8 cellular contexts compared by ENCODE assay signal in genomic region chr1:1433804-1434130, GRCh38.
DNase-seq lines count a peak whose midpoint lies in the region; TF ChIP-seq lines count a peak whose summit lies in the region.

No MANE protein-coding gene starts in this region.

- no peaks in the 10 kb centered on the region for H3K9me3 ChIP-seq in mucosa of stomach (ENCODE audit: control insufficient read depth, low read length)
- H3K9me3 ChIP-seq in subcutaneous abdominal adipose tissue (ENCODE audit: control insufficient read depth in 5 of 5, low read length in 5 of 5): no peaks in the 10 kb centered on the region

- H3K36me3 ChIP-seq in mucosa of stomach (ENCODE audit: control insufficient read depth, insufficient read depth, low read length): no peaks in the 10 kb centered on the region
- H3K36me3 ChIP-seq in subcutaneous abdominal adipose tissue (ENCODE audit: control insufficient read depth in 5 of 5, insufficient read depth in 5 of 5, low read length in 5 of 5): peaks cover 0 to 2% (median 0%) of the 10 kb centered on the region in 5 donors

- H3K9ac ChIP-seq in mucosa of stomach (ENCODE audit: low read length) (peak overlapping the region; percentile 68), subcutaneous abdominal adipose tissue (ENCODE audit: low read length in 5 of 5) (peak overlapping the region in 4 of 5 donors; percentile 29 to 72 (median 70))

- TF ChIP-seq CTCF in cardiac fibroblast (IDR thresholded peaks at IDR 0.05; ENCODE audit: low read depth, low read length): no peak

- DNase-seq in COLO668 (lab: John Stamatoyannopoulos, UW; ENCODE audit: unreplicated experiment) (peak; percentile 73), NCI-H510A (lab: John Stamatoyannopoulos, UW) (peak; percentile 54), cardiac fibroblast (ENCODE audit: low read depth in 2 of 2) (peak; percentile 62 to 66), cerebellar cortex (ENCODE audit: low spot score) (no peak), foreskin melanocyte (no peak), D341Med (ENCODE audit: low spot score) (no peak)

- H3K27me3 ChIP-seq in mucosa of stomach (ENCODE audit: control insufficient read depth, insufficient read depth, low read length): no peaks in the 10 kb centered on the region
- H3K27me3 ChIP-seq in subcutaneous abdominal adipose tissue (ENCODE audit: control insufficient read depth in 5 of 5, insufficient read depth in 4 of 5, low read length in 5 of 5): peaks cover 0 to 3% (median 0%) of the 10 kb centered on the region in 5 donors

- H3K27ac ChIP-seq in subcutaneous abdominal adipose tissue (ENCODE audit: low read depth, low read length): peak overlapping the region; percentile 90

- H3K4me3 ChIP-seq in cardiac fibroblast (replicated peaks in 1 of 2; ENCODE audit: low read depth in 2 of 2, low read length in 2 of 2) (no peak overlapping the region), mucosa of stomach (ENCODE audit: low read length) (peak overlapping the region; percentile 1), subcutaneous abdominal adipose tissue (ENCODE audit: low read depth in 1 of 5, low read length in 5 of 5) (peak overlapping the region in 2 of 5 donors; percentile 21 to 67)

- H3K4me1 ChIP-seq in mucosa of stomach (ENCODE audit: control insufficient read depth, insufficient read depth, low read length): peaks cover 88% of the 10 kb centered on the region
- peaks cover 6 to 83% (median 81%) of the 10 kb centered on the region in 5 donors for H3K4me1 ChIP-seq in subcutaneous abdominal adipose tissue (ENCODE audit: control insufficient read depth in 5 of 5, insufficient read depth in 5 of 5, low read length in 5 of 5)

Comparison
In these comparisons a context has a peak if more than half of its experiments do, and no peak if none do; other contexts are left out.
1. DNase-seq: peak in COLO668 (single experiment), NCI-H510A (single experiment) and cardiac fibroblast (2 of 2); none in cerebellar cortex (single experiment), foreskin melanocyte (single experiment) and D341Med (single experiment).